In the genomic region with DNA sequence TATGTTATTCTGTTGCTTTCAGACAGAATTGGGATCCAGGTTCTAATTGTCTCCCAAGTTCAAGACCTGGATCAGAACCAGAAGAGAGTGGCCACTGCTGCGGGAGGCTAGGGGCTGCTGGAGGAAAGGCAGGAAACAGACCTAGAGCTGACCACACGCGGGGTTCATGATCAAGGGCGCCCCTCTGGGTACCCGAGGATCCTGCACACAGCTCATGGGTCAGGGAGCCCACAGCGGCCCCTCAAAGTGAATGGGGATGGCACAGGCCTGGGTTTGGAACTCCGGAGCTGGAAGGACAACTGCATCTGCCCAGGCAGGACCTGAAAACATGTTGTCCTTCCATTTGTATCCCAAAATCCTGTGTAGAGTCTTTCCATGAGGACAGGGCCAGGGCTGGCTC, we compare ENCODE assay signal across 24 cellular contexts.
A peak's percentile ranks its signal among the peaks of the same experiment; 100 is the strongest.
DNase-seq lines count a peak whose midpoint lies in the region; ATAC-seq, FAIRE-seq and TF ChIP-seq lines count a peak whose summit lies in the region.
"Had no signal": no experiment of that assay in that cellular context is flagged by ENCODE, and none has a peak within 500 bp of the region (broad histone marks: within the 10 kb centered on the region; RNA-seq: fewer than 3 reads in every experiment).

No MANE protein-coding gene starts in this region.

- 48% methylated on average over 7 of the region's 7 CpGs for WGBS in HepG2 (ENCODE audit: low lambda C conversion rate)
- no CpG with 5 or more reads among the region's 7 CpGs for WGBS in right lobe of liver (ENCODE audit: insufficient coverage, low coverage, low lambda C conversion rate, missing lambda C conversion rate)

- H3K79me2 ChIP-seq in HepG2 (ENCODE audit: insufficient read depth, low read length) = no peaks in the 10 kb centered on the region
- H3K79me2 ChIP-seq in osteoblast (ENCODE audit: insufficient read depth, low read length) = no peaks in the 10 kb centered on the region

- intact Hi-C loops in HepG2 (cut with micrococcal nuclease; ENCODE audit: unreplicated experiment) (no loop called here), right lobe of liver (cut with DNase I) (no loop called here), tibial artery (cut with DNase I; ENCODE audit: low total_unique reads) (no loop called here)

- BruUV-seq in HepG2 (replicated peaks; lab: Mats Ljungman, UMichigan) = no TSS peak

- H2AFZ ChIP-seq in HepG2 (ENCODE audit: low read length) (no peak overlapping the region), osteoblast (ENCODE audit: low read length) (no peak overlapping the region)

- ATAC-seq in HepG2 (no peak), right lobe of liver (no peak)

- no peak overlapping the region for H3K27ac ChIP-seq in HepG2 (ENCODE audit: extremely low read length, insufficient read depth, low read length)
- no peak overlapping the region for H3K27ac ChIP-seq in right lobe of liver
- H3K27ac ChIP-seq in osteoblast (ENCODE audit: low read depth, low read length) = no peak overlapping the region
- H3K27ac ChIP-seq in tibial artery = peak overlapping the region; percentile 68 to 72
- H3K27ac ChIP-seq: SJSA1 had no signal

- H3K4me1 ChIP-seq in HepG2 (ENCODE audit: insufficient read depth, low read length) (no peaks in the 10 kb centered on the region), right lobe of liver (no peaks in the 10 kb centered on the region), osteoblast (ENCODE audit: insufficient read depth, low read length) (no peaks in the 10 kb centered on the region), tibial artery (peaks cover 0 to 15% (median 4%) of the 10 kb centered on the region in 4 donors)
- H3K4me1 ChIP-seq: BE2C, HAP-1, SJSA1 had no signal

- no peak for TF ChIP-seq RAD21 in HepG2 (CRISPR knock-in tag; IDR thresholded peaks at IDR 0.05)

- H3K4me2 ChIP-seq in HepG2 (ENCODE audit: low read depth, low read length) = no peak overlapping the region
- no peak overlapping the region for H3K4me2 ChIP-seq in osteoblast (ENCODE audit: insufficient read depth, low read length)

- no peaks in the 10 kb centered on the region for H4K20me1 ChIP-seq in HepG2 (ENCODE audit: insufficient read depth, low read length)
- H4K20me1 ChIP-seq in osteoblast (ENCODE audit: insufficient read depth, low read length) = no peaks in the 10 kb centered on the region

- TF ChIP-seq CTCF in HepG2 (CRISPR knock-in tag; IDR thresholded peaks at IDR 0.05) (no peak), right lobe of liver (IDR thresholded peaks at IDR 0.05) (no peak), osteoblast (IDR thresholded peaks at IDR 0.05; ENCODE audit: extremely low read depth, low read depth, low read length) (no peak), tibial artery (IDR thresholded peaks at IDR 0.05) (no peak)

- CTCF ChIA-PET in HepG2 (lab: Yijun Ruan, JAX; ENCODE audit: low intra/inter-chr PET ratio, low total read pairs) = no interaction called here

- H3K27me3 ChIP-seq in HepG2 (ENCODE audit: control insufficient read depth in 1 of 2, insufficient read depth in 2 of 2, low read length in 2 of 2) (peaks cover 12 to 76% of the 10 kb centered on the region in 2 experiments), right lobe of liver (no peaks in the 10 kb centered on the region), osteoblast (ENCODE audit: insufficient read depth, low read length) (peaks cover 20% of the 10 kb centered on the region), tibial artery (no peaks in the 10 kb centered on the region), H7 (ENCODE audit: control insufficient read depth, insufficient read depth, low read length) (no peaks in the 10 kb centered on the region)
- H3K27me3 ChIP-seq: BE2C, SJSA1 had no signal

- no peak overlapping the region for H3K9ac ChIP-seq in HepG2 (ENCODE audit: insufficient read depth, low read depth, low read length)

- FAIRE-seq in HepG2 (lab: Jason Lieb, UNC) = no peak
- FAIRE-seq: GM12892, HTR-8/SVneo had no signal

- H3K4me3 ChIP-seq in HepG2 (replicated peaks in 1 of 3; ENCODE audit: insufficient read depth in 1 of 3, low read depth in 2 of 3, low read length in 3 of 3) = no peak overlapping the region
- no peak overlapping the region for H3K4me3 ChIP-seq in right lobe of liver
- H3K4me3 ChIP-seq in osteoblast (ENCODE audit: insufficient read depth, low read length) = no peak overlapping the region
- no peak overlapping the region for H3K4me3 ChIP-seq in tibial artery
- H3K4me3 ChIP-seq in H7 (ENCODE audit: insufficient read depth, low read depth, low read length) = no peak overlapping the region
- H3K4me3 ChIP-seq: HAP-1, SJSA1 had no signal

- H3K36me3 ChIP-seq in HepG2 (replicated peaks in 1 of 2; ENCODE audit: control insufficient read depth in 1 of 2, insufficient read depth in 2 of 2, low read length in 2 of 2) (no peaks in the 10 kb centered on the region), right lobe of liver (no peaks in the 10 kb centered on the region), osteoblast (ENCODE audit: insufficient read depth, low read length) (no peaks in the 10 kb centered on the region), tibial artery (no peaks in the 10 kb centered on the region), H7 (replicated peaks; ENCODE audit: control insufficient read depth, insufficient read depth, low read length) (no peaks in the 10 kb centered on the region)
- H3K36me3 ChIP-seq: BE2C, HAP-1, SJSA1 had no signal

- POLR2A ChIA-PET in HepG2 (lab: Yijun Ruan, JAX) = no interaction called here

- H3K9me3 ChIP-seq in HepG2 (ENCODE audit: low read length) (no peaks in the 10 kb centered on the region), right lobe of liver (no peaks in the 10 kb centered on the region), osteoblast (ENCODE audit: low read depth, low read length) (no peaks in the 10 kb centered on the region), tibial artery (no peaks in the 10 kb centered on the region)
- H3K9me3 ChIP-seq: BE2C, HAP-1, SJSA1 had no signal

- TF ChIP-seq POLR2A in HepG2 (IDR thresholded peaks at IDR 0.05; ENCODE audit: insufficient read depth in 1 of 2, low read depth in 2 of 2, low read length in 2 of 2) = no peak
- TF ChIP-seq POLR2A in right lobe of liver (IDR thresholded peaks at IDR 0.05) = no peak

- DNase-seq in HepG2 (ENCODE audit: low spot score) (no peak), right lobe of liver (no peak), osteoblast (ENCODE audit: insufficient read length, low spot score, missing footprints) (peak; percentile 30), tibial artery (no peak), H7 (no peak), HK-2 (ENCODE audit: unreplicated experiment) (no peak)
- no peak for DNase-seq in activated effector memory CD4-positive, alpha-beta T cell treated with Interleukin-2 at 50 U/mL for 16 hours
- DNase-seq: 8988T, ACHN, BE2C, Calu3, HFFc6, IMR-90, KG1, MM.1S, NCI-H2029, NCI-H446, NCI-H524 treated with DMSO at 0.1 percent for 48 hours, Right ventricle myocardium superior, RPMI8226 had no signal

- in situ Hi-C loops in HepG2 (cut with HindIII; ENCODE audit: extremely low pct_ligation_motif_present, low pct_unique_long_range_greater_than_20kb) = no loop called here

- no peak for TF ChIP-seq EP300 in HepG2 (IDR thresholded peaks at IDR 0.05; ENCODE audit: low read depth in 2 of 2, low read length in 2 of 2)
- TF ChIP-seq EP300 in HepG2 (CRISPR knock-in tag; IDR thresholded peaks at IDR 0.05; ENCODE audit: borderline replicate concordance) = no peak

TF ChIP-seq in HepG2, 621 proteins besides CTCF, POLR2A, EP300 and RAD21:
- TF ChIP-seq ZUFSP (CRISPR knock-in tag; IDR thresholded peaks at IDR 0.05; ENCODE audit: borderline replicate concordance) = 0 out of 2 replicates have a peak, but pooled peaks have one; percentile 39
- TF ChIP-seq BCL6 (CRISPR knock-in tag; IDR thresholded peaks at IDR 0.05) = no peak
- no peak for TF ChIP-seq ZNF839 (CRISPR knock-in tag; IDR thresholded peaks at IDR 0.05; ENCODE audit: borderline replicate concordance)

Comparison
In these comparisons a context has a peak if more than half of its experiments do, and no peak if none do; other contexts are left out.
1. H3K27ac ChIP-seq: peak in tibial artery (2 of 2); none in HepG2 (single experiment), right lobe of liver (0 of 3) and osteoblast (single experiment).